Comparison of ENCODE assay signal across 8 cellular contexts in the genomic region with DNA sequence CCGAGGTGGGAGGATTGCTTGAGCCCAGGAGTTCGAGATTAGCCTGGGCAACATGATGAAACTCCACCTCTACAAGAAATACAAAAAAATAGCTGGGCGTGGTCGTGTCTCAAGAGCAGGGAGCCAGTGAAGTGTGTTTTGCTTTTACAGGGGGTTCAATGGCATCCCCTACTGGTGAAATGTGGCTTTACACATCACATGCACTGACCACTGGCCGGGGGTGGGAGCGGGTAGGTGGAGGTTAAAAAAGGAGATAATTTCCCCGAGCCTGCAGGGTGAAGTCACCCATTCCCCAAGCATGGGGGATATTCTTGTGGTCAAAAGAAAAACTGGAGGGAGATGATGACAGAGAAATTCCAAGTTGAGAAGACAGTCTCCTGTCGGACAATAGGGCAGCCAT.
DNase-seq lines count a peak whose midpoint lies in the region; TF ChIP-seq lines count a peak whose summit lies in the region.

No MANE protein-coding gene starts in this region.

- H3K36me3 ChIP-seq in suprapubic skin, result peaks cover 16% of the 10 kb centered on the region

- H3K4me3 ChIP-seq in astrocyte of the cerebellum (ENCODE audit: low read depth, low read length) (no peak overlapping the region), suprapubic skin (no peak overlapping the region)

- no peak for TF ChIP-seq EP300 in suprapubic skin (IDR thresholded peaks at IDR 0.05)

- no peaks in the 10 kb centered on the region for H3K9me3 ChIP-seq in suprapubic skin

- no peaks in the 10 kb centered on the region for H3K4me1 ChIP-seq in suprapubic skin

- in situ Hi-C loops in astrocyte of the cerebellum (cut with HindIII; ENCODE audit: low sequenced_read_pairs), result no loop called here

- peak; percentile 60 for TF ChIP-seq CTCF in astrocyte of the cerebellum (IDR thresholded peaks at IDR 0.05; ENCODE audit: low read depth, low read length, missing control alignments)
- TF ChIP-seq CTCF in suprapubic skin (IDR thresholded peaks at IDR 0.05), result peak in 1 of 2 donors; percentile 17

- TF ChIP-seq POLR2A in suprapubic skin (IDR thresholded peaks at IDR 0.05), result no peak

- DNase-seq in NCI-H345 (lab: John Stamatoyannopoulos, UW) (peak; percentile 5), NCI-H345 treated with DMSO at 0.1 percent for 48 hours (lab: John Stamatoyannopoulos, UW; ENCODE audit: unreplicated experiment) (no peak), HT1080 (ENCODE audit: low read depth) (peak; percentile 52), astrocyte of the cerebellum (ENCODE audit: low read depth) (no peak), mesenteric fat pad (ENCODE audit: low spot score) (peak; percentile 11), hypothalamus (lab: John Stamatoyannopoulos, UW) (no peak), suprapubic skin (ENCODE audit: low spot score in 2 of 2) (no peak), activated gamma-delta T cell treated with Interleukin-2 at 50 U/mL for 16 hours (no peak)

- no peaks in the 10 kb centered on the region for H3K27me3 ChIP-seq in suprapubic skin

- H3K27ac ChIP-seq in suprapubic skin, result no peak overlapping the region

- 67% methylated on average over 8 of the region's 8 CpGs for WGBS in suprapubic skin

Comparison
In these comparisons a context has a peak if more than half of its experiments do, and no peak if none do; other contexts are left out.
1. DNase-seq: peak in NCI-H345 (single experiment), HT1080 (single experiment) and mesenteric fat pad (single experiment); none in NCI-H345 treated with DMSO at 0.1 percent for 48 hours (single experiment), astrocyte of the cerebellum (single experiment), hypothalamus (0 of 51), suprapubic skin (0 of 2) and activated gamma-delta T cell treated with Interleukin-2 at 50 U/mL for 16 hours (single experiment).